ENCODE assay signal across 29 cellular contexts in the genomic region with DNA sequence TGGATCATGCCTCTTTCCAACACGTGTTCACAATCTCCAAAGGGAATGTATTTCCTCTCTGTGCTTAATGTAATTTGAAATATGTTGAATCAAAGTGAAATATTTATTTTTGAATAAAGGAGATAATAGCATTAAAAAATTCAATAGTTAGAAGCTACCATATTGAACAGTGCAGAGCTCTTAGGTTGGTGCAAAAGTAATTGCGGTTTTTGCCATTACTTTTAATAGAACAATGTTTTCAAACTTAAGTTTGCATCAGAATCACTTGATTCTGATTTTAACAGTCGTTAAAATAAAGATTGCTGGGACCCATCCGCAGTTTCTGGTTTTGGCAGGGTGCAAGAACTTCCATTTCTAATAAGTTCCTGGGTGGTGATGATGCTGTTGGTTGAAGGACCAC. TPM values are rescaled to one million over a fixed set of nuclear protein-coding genes. Genes with fewer than 3 reads are reported as not detected.
"Had no signal": no experiment of that assay in that cellular context is flagged by ENCODE, and none has a peak within 500 bp of the region (broad histone marks: within the 10 kb centered on the region; RNA-seq: fewer than 3 reads in every experiment).

No MANE protein-coding gene starts in this region.

- DNase-seq: colonic mucosa; cortex of kidney; effector CD8-positive, alpha-beta T cell; effector memory CD8-positive, alpha-beta T cell; endodermal cell; erythroblast; esophagus squamous epithelium; foreskin fibroblast; foreskin melanocyte; gastrocnemius medialis; glutamatergic neuron; head of caudate nucleus; heart right ventricle; hippocampal formation; left cardiac atrium; left lung; left ventricle myocardium superior; lower lobe of right lung; mesenchymal stem cell; mucosa of descending colon; naive B cell had no signal

- H3K27ac ChIP-seq: colonic mucosa, epithelial cell of prostate, esophagus squamous epithelium, gastrocnemius medialis, heart right ventricle, left lung, lower lobe of right lung had no signal

- FAIRE-seq: endometrium, islet of Langerhans, keratinocyte had no signal

- H3K9me3 ChIP-seq: colonic mucosa, esophagus squamous epithelium, gastrocnemius medialis, heart right ventricle, left lung, lower lobe of right lung, mucosa of descending colon had no signal

- H3K4me3 ChIP-seq: colonic mucosa, esophagus squamous epithelium, gastrocnemius medialis, heart right ventricle, left lung, lower lobe of right lung, mucosa of descending colon had no signal

- H3K4me1 ChIP-seq: colonic mucosa, esophagus squamous epithelium, gastrocnemius medialis, left lung, lower lobe of right lung had no signal

- ATAC-seq: effector memory CD8-positive, alpha-beta T cell; esophagus mucosa; gastrocnemius medialis; heart right ventricle; left cardiac atrium; left lung; left ventricle myocardium superior; lower lobe of right lung; mucosa of descending colon had no signal

- H3K36me3 ChIP-seq: colonic mucosa, esophagus squamous epithelium, gastrocnemius medialis, heart right ventricle, left lung, lower lobe of right lung had no signal

- H3K27me3 ChIP-seq: colonic mucosa had no signal

RNA-seq across cellular contexts. Expression of a gene that starts 10.0 kb away (rescaled TPM):
- total RNA-seq: colonic mucosa, dermis microvascular lymphatic vessel endothelial cell, esophagus mucosa, gastrocnemius medialis, left lung, left ventricle myocardium superior, lower lobe of right lung, lung microvascular endothelial cell, mesenteric fat pad had no signal
